15 cellular contexts compared by ENCODE assay signal in genomic region chr2:54595161-54595803, GRCh38.
DNase-seq lines count a peak whose midpoint lies in the region; ATAC-seq, FAIRE-seq and TF ChIP-seq lines count a peak whose summit lies in the region.
"Had no signal": no experiment of that assay in that cellular context is flagged by ENCODE, and none has a peak within 500 bp of the region (broad histone marks: within the 10 kb centered on the region; RNA-seq: fewer than 3 reads in every experiment).

No MANE protein-coding gene starts in this region.

- no peak overlapping the region for H2AFZ ChIP-seq in HepG2 (ENCODE audit: low read length)

- CTCF ChIA-PET in HepG2 (lab: Yijun Ruan, JAX; ENCODE audit: low intra/inter-chr PET ratio, low total read pairs) = no interaction called here

- no peak for FAIRE-seq in HepG2 (lab: Jason Lieb, UNC)
- FAIRE-seq: bronchial epithelial cell had no signal

- WGBS in HepG2 (ENCODE audit: low lambda C conversion rate) = 95% methylated on average over 13 of the region's 13 CpGs
- 83% methylated on average over 2 of the region's 13 CpGs for WGBS in right lobe of liver (ENCODE audit: insufficient coverage, low coverage, low lambda C conversion rate, missing lambda C conversion rate)

- TF ChIP-seq RAD21 in HepG2 (CRISPR knock-in tag; IDR thresholded peaks at IDR 0.05) = no peak

- DNase-seq in HepG2 (ENCODE audit: low spot score) (no peak), right lobe of liver (no peak), naive B cell (no peak), upper lobe of right lung (no peak), NCI-H2081 treated with DMSO at 0.1 percent for 48 hours (lab: John Stamatoyannopoulos, UW) (no peak)
- no peak for DNase-seq in activated naive CD4-positive, alpha-beta T cell treated with anti-CD3 and anti-CD28 coated beads, Interleukin-2, amount 50 U/mL, for 72 hours (ENCODE audit: low spot score in 2 of 2)
- DNase-seq: hippocampal formation; NCI-H1930; NCI-H774; stimulated activated CD8-positive, alpha-beta memory T cell treated with anti-CD3 and anti-CD28 coated beads, Interleukin-4, amount 100 ng/mL, for 48 hours had no signal

- H3K27ac ChIP-seq in HepG2 (ENCODE audit: extremely low read length, insufficient read depth, low read length) = no peak overlapping the region
- peak overlapping the region in 1 of 3 donors; percentile 72 for H3K27ac ChIP-seq in right lobe of liver
- no peak overlapping the region for H3K27ac ChIP-seq in upper lobe of right lung
- H3K27ac ChIP-seq: HL-60 had no signal

- no peak for TF ChIP-seq CTCF in HepG2 (CRISPR knock-in tag; IDR thresholded peaks at IDR 0.05)
- no peak for TF ChIP-seq CTCF in right lobe of liver (IDR thresholded peaks at IDR 0.05)
- no peak for TF ChIP-seq CTCF in upper lobe of right lung (IDR thresholded peaks at IDR 0.05)

- ATAC-seq in HepG2 (no peak), right lobe of liver (no peak), naive B cell (ENCODE audit: low read depth in 2 of 2) (no peak), upper lobe of right lung (peak; percentile 5), GM19395 (IDR thresholded peaks at IDR 0.05; ENCODE audit: unreplicated experiment) (no peak), GM21825 (IDR thresholded peaks at IDR 0.05; ENCODE audit: unreplicated experiment) (no peak)
- ATAC-seq in activated naive CD4-positive, alpha-beta T cell treated with anti-CD3 and anti-CD28 coated beads, Interleukin-2, amount 50 U/mL, for 72 hours = no peak

- H3K79me2 ChIP-seq in HepG2 (ENCODE audit: insufficient read depth, low read length) = peaks cover 99% of the 10 kb centered on the region

- no peak overlapping the region for H3K9ac ChIP-seq in HepG2 (ENCODE audit: insufficient read depth, low read depth, low read length)

- no peaks in the 10 kb centered on the region for H3K27me3 Mint-ChIP-seq in naive B cell

- no peak for TF ChIP-seq EP300 in HepG2 (IDR thresholded peaks at IDR 0.05; ENCODE audit: low read depth in 2 of 2, low read length in 2 of 2)
- TF ChIP-seq EP300 in HepG2 (CRISPR knock-in tag; IDR thresholded peaks at IDR 0.05; ENCODE audit: borderline replicate concordance) = no peak

- H3K9me3 ChIP-seq in HepG2 (ENCODE audit: low read length) = no peaks in the 10 kb centered on the region
- no peaks in the 10 kb centered on the region for H3K9me3 ChIP-seq in right lobe of liver
- H3K9me3 ChIP-seq in upper lobe of right lung = no peaks in the 10 kb centered on the region
- H3K9me3 ChIP-seq: BE2C had no signal

- H3K36me3 Mint-ChIP-seq in activated naive CD4-positive, alpha-beta T cell treated with anti-CD3 and anti-CD28 coated beads, Interleukin-2, amount 50 U/mL, for 72 hours = peaks cover 5 to 43% of the 10 kb centered on the region in 2 donors
- H3K36me3 Mint-ChIP-seq in naive B cell = peaks cover 12% of the 10 kb centered on the region in 2 donors

- peak overlapping the region; percentile 93 to 97 for H3K27ac Mint-ChIP-seq in activated naive CD4-positive, alpha-beta T cell treated with anti-CD3 and anti-CD28 coated beads, Interleukin-2, amount 50 U/mL, for 72 hours
- H3K27ac Mint-ChIP-seq in naive B cell = peak overlapping the region in 5 of 6 donors; percentile 41 to 98 (median 87)

- in situ Hi-C loops in HepG2 (cut with HindIII; ENCODE audit: extremely low pct_ligation_motif_present, low pct_unique_long_range_greater_than_20kb) = no loop called here

- H3K4me3 ChIP-seq in HepG2 (replicated peaks in 1 of 3; ENCODE audit: insufficient read depth in 1 of 3, low read depth in 2 of 3, low read length in 3 of 3) = no peak overlapping the region
- no peak overlapping the region for H3K4me3 ChIP-seq in right lobe of liver
- no peak overlapping the region for H3K4me3 ChIP-seq in upper lobe of right lung

- H3K9me3 Mint-ChIP-seq in activated naive CD4-positive, alpha-beta T cell treated with anti-CD3 and anti-CD28 coated beads, Interleukin-2, amount 50 U/mL, for 72 hours = no peaks in the 10 kb centered on the region
- no peaks in the 10 kb centered on the region for H3K9me3 Mint-ChIP-seq in naive B cell

- H3K4me1 ChIP-seq in HepG2 (ENCODE audit: insufficient read depth, low read length) (peaks cover 88% of the 10 kb centered on the region), right lobe of liver (peaks cover 0 to 77% (median 35%) of the 10 kb centered on the region in 4 donors), upper lobe of right lung (peaks cover 76% of the 10 kb centered on the region)

- no TSS peak for BruUV-seq in HepG2 (replicated peaks; lab: Mats Ljungman, UMichigan)

- H3K4me1 Mint-ChIP-seq in naive B cell = peaks cover 63 to 96% (median 93%) of the 10 kb centered on the region in 3 donors

- intact Hi-C loops in HepG2 (cut with micrococcal nuclease; ENCODE audit: unreplicated experiment) = no loop called here
- intact Hi-C loops in right lobe of liver (cut with DNase I) = no loop called here
- intact Hi-C loops in upper lobe of right lung (cut with DNase I) = no loop called here

- H3K27me3 ChIP-seq in HepG2 (ENCODE audit: control insufficient read depth in 1 of 2, insufficient read depth in 2 of 2, low read length in 2 of 2) (no peaks in the 10 kb centered on the region), right lobe of liver (no peaks in the 10 kb centered on the region), upper lobe of right lung (no peaks in the 10 kb centered on the region)
- H3K27me3 ChIP-seq: BE2C had no signal

- H3K4me3 Mint-ChIP-seq in naive B cell = peak overlapping the region in 6 of 8 donors; percentile 47 to 87 (median 78)

- peaks cover 67% of the 10 kb centered on the region for H4K20me1 ChIP-seq in HepG2 (ENCODE audit: insufficient read depth, low read length)

- POLR2A ChIA-PET in HepG2 (lab: Yijun Ruan, JAX) = interaction anchor here (1.2 to 1.4 kb wide), 2 partner anchors 21 to 36 kb away, joined by 3 read pairs; no protein-coding TSS in a partner anchor

- H3K4me2 ChIP-seq in HepG2 (ENCODE audit: low read depth, low read length) = no peak overlapping the region

- TF ChIP-seq POLR2A in HepG2 (IDR thresholded peaks at IDR 0.05; ENCODE audit: insufficient read depth in 1 of 2, low read depth in 2 of 2, low read length in 2 of 2) = no peak
- no peak for TF ChIP-seq POLR2A in right lobe of liver (IDR thresholded peaks at IDR 0.05)

- peaks cover 51 to 76% of the 10 kb centered on the region in 2 experiments for H3K36me3 ChIP-seq in HepG2 (replicated peaks in 1 of 2; ENCODE audit: control insufficient read depth in 1 of 2, insufficient read depth in 2 of 2, low read length in 2 of 2)
- H3K36me3 ChIP-seq in right lobe of liver = no peaks in the 10 kb centered on the region
- H3K36me3 ChIP-seq in upper lobe of right lung = peaks cover 19% of the 10 kb centered on the region

TF ChIP-seq in HepG2, 621 proteins besides CTCF, POLR2A, EP300 and RAD21 (continues in another document):
- no peak for TF ChIP-seq TBX2 (CRISPR knock-in tag; IDR thresholded peaks at IDR 0.05; ENCODE audit: borderline replicate concordance)
- TF ChIP-seq, protein P1, sequence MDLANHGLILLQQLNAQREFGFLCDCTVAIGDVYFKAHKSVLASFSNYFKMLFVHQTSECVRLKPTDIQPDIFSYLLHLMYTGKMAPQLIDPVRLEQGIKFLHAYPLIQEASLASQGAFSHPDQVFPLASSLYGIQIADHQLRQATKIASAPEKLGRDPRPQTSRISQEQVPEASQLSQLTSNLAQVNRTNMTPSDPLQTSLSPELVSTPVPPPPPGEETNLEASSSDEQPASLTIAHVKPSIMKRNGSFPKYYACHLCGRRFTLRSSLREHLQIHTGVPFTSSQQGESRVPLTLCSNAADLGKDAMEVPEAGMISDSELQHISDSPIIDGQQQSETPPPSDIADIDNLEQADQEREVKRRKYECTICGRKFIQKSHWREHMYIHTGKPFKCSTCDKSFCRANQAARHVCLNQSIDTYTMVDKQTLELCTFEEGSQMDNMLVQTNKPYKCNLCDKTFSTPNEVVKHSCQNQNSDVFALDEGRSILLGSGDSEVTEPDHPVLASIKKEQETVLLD (CRISPR knock-in tag; IDR thresholded peaks at IDR 0.05; ENCODE audit: low read depth) = no peak
- TF ChIP-seq ZNF10 (CRISPR knock-in tag; IDR thresholded peaks at IDR 0.05; ENCODE audit: borderline replicate concordance, low read depth) = no peak
- TF ChIP-seq ZNF501 (CRISPR knock-in tag; IDR thresholded peaks at IDR 0.05) = peak; percentile 57; the same call in 1 of the 2 replicates
- no peak for TF ChIP-seq KLF6 (CRISPR knock-in tag; IDR thresholded peaks at IDR 0.05)
- no peak for TF ChIP-seq ISX (CRISPR knock-in tag; conservative IDR thresholded peaks at IDR 0.05)
- TF ChIP-seq, protein P2, sequence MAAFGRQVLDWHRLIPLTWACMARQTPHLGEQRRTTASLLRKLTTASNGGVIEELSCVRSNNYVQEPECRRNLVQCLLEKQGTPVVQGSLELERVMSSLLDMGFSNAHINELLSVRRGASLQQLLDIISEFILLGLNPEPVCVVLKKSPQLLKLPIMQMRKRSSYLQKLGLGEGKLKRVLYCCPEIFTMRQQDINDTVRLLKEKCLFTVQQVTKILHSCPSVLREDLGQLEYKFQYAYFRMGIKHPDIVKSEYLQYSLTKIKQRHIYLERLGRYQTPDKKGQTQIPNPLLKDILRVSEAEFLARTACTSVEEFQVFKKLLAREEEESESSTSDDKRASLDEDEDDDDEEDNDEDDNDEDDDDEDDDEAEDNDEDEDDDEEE (CRISPR knock-in tag; IDR thresholded peaks at IDR 0.05) = no peak
- TF ChIP-seq TBP (CRISPR knock-in tag; IDR thresholded peaks at IDR 0.05) = no peak
- TF ChIP-seq MIER3 (CRISPR knock-in tag; IDR thresholded peaks at IDR 0.05; ENCODE audit: borderline replicate concordance) = no peak
- no peak for TF ChIP-seq FOXM1 (CRISPR knock-in tag; IDR thresholded peaks at IDR 0.05)
